Comparison of ENCODE assay signal across 8 cellular contexts in genomic region chr20:35454881-35455609, GRCh38. TPM values are rescaled to one million over a fixed set of nuclear protein-coding genes. Genes with fewer than 3 reads are reported as not detected.
DNase-seq lines count a peak whose midpoint lies in the region; ATAC-seq and TF ChIP-seq lines count a peak whose summit lies in the region.

CEP250 (plus strand) TSS chr20:35455598; CDS start chr20:35462368, 6,770 bp downstream.

- peaks cover 14% of the 10 kb centered on the region for H3F3A ChIP-seq in PC-9 (ENCODE audit: insufficient read depth, low read depth)

- peak within 1 kb of the TSS; percentile 83 for H2AFZ ChIP-seq in PC-9

- no peaks in the 10 kb centered on the region; the same call in 1 of the 2 replicates for H3K36me3 ChIP-seq in PC-9 (ENCODE audit: low read depth)

- H3K4me3 ChIP-seq in PC-9: peak within 1 kb of the TSS; percentile 78
- peak within 1 kb of the TSS; percentile 72 for H3K4me3 ChIP-seq in epithelial cell of proximal tubule (ENCODE audit: low read depth, low read length)

- in situ Hi-C loops in KBM-7 (cut with MboI; ENCODE audit: low pct_unique_long_range_greater_than_20kb, low sequenced_read_pairs): no loop called here

- H3K9me3 ChIP-seq in PC-9 (ENCODE audit: insufficient read depth, low read depth): no peaks in the 10 kb centered on the region

- CTCF ChIA-PET in PC-9 (lab: Charles Lee): interaction anchor here (0.6 to 1.4 kb wide), 9 partner anchors 8 to 610 kb away, joined by 3 to 8 read pairs (median 3); no protein-coding TSS in a partner anchor

- TF ChIP-seq CTCF in PC-9 (conservative IDR thresholded peaks at IDR 0.05) (no peak), epithelial cell of proximal tubule (conservative IDR thresholded peaks at IDR 0.05; ENCODE audit: low read depth, low read length) (no peak)

- peak within 1 kb of the TSS; percentile 76 for H3K4me2 ChIP-seq in PC-9

- H4K20me1 ChIP-seq in PC-9 (ENCODE audit: insufficient read depth): no peaks in the 10 kb centered on the region

- H3K79me2 ChIP-seq in PC-9 (ENCODE audit: low read depth): peaks cover 32% of the 10 kb centered on the region

- POLR2A ChIA-PET in PC-9 (lab: Charles Lee; ENCODE audit: unreplicated experiment): interaction anchor here (0.5 to 1.5 kb wide), 17 partner anchors 8 to 1827 kb away, joined by 3 to 27 read pairs (median 6); partner anchors contain the start of genes ACSS2, RBM39, RPN2 and SCAND1

- peak; percentile 91 for ATAC-seq in GM21723 (IDR thresholded peaks at IDR 0.05; ENCODE audit: unreplicated experiment)

- peak within 1 kb of the TSS; percentile 88 for H3K27ac ChIP-seq in PC-9

- H3K9me2 ChIP-seq in PC-9 (ENCODE audit: insufficient read depth): no peaks in the 10 kb centered on the region

- H3K27me3 ChIP-seq in PC-9 (ENCODE audit: insufficient read depth, low read depth): no peaks in the 10 kb centered on the region

- peak; percentile 98 for DNase-seq in DMS53 (lab: John Stamatoyannopoulos, UW)
- peak; percentile 96 for DNase-seq in KBM-7
- peak; percentile 87 to 98 for DNase-seq in PC-9
- DNase-seq in activated T-cell treated with anti-CD3 and anti-CD28 coated beads, Interleukin-2, amount 50 U/mL, for 1 hour: peak; percentile 95
- peak; percentile 16 for DNase-seq in epithelial cell of proximal tubule (ENCODE audit: low read depth)
- DNase-seq in mucosa of gallbladder (ENCODE audit: low spot score): peak; percentile 94
- DNase-seq in stimulated activated CD8-positive, alpha-beta memory T cell treated with anti-CD3 and anti-CD28 coated beads, Interleukin-4, amount 100 ng/mL, for 24 hours (ENCODE audit: low read depth): peak; percentile 92

- peaks cover 22% of the 10 kb centered on the region for H3K4me1 ChIP-seq in PC-9 (replicated peaks; ENCODE audit: insufficient read depth)

- intact Hi-C loops in PC-9 (cut with micrococcal nuclease; ENCODE audit: unreplicated experiment): loop anchor here (5.0 to 10.0 kb wide), 4 partner anchors 162 to 1120 kb away; partner anchors contain the start of genes SPAG4, TGIF2 and TRPC4AP

- BruUV-seq in PC-9 (replicated peaks; lab: Mats Ljungman, UMichigan): TSS peak; percentile 47

RNA-seq across cellular contexts. Expression of gene CEP250, which starts in this region (rescaled TPM):
- total RNA-seq in PC-9 (2021) (63.6 and 79.5 TPM in 2 replicates), epithelial cell of proximal tubule (31.1 and 91.7 TPM in 2 replicates), mucosa of gallbladder (33.5 TPM)

Comparison
In these comparisons a context has a peak if more than half of its experiments do, and no peak if none do; other contexts are left out.
1. Peak in every context shown above with its lines: DNase-seq, ATAC-seq, H3K4me3 ChIP-seq and H3K27ac ChIP-seq.
2. DNase-seq: peak in every context shown above with its lines; median percentile 98 in DMS53; 96 in KBM-7; 95 in activated T-cell treated with anti-CD3 and anti-CD28 coated beads, Interleukin-2, amount 50 U/mL, for 1 hour; 94 in mucosa of gallbladder; 92 in PC-9; 92 in stimulated activated CD8-positive, alpha-beta memory T cell treated with anti-CD3 and anti-CD28 coated beads, Interleukin-4, amount 100 ng/mL, for 24 hours; 16 in epithelial cell of proximal tubule.